Comparison of ENCODE assay signal across 9 cellular contexts in the genomic region with DNA sequence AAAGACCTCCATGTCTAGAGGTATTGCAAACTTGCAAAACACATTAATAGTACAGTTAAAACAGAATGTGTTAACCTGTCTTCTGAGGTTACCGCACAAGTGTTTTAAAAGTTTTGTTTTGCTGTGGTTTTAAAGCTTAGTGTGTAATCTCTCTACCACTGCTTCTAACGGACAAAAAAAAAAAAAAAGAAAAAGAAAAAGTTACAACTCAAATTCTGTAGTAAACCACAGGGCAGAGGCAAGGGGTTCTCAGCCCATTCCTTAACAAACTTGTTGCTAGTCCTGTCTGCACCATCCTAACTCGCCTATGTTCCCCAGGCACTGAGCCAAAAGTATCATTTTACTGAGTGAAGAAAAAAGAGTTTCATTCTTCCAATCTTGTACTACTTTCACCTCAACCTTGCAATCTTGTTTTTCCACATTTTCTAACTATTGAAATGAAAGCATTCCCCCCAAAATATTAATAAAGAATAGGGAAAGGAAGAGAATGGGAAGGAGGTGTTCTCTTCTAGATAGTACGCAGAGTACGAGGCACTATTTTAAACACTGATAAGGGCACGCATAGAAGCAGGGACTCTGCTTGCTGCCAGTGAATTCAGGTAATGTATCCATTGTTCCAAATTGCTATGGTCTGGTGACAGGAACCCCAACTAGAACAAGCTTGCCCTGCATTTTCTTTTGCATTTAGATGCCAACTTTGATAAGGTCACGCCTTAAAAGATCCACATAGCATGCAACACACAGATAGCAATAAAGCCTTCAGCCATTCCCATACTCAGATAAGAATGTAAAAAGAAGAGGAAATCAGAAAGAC. TPM values are rescaled to one million over a fixed set of nuclear protein-coding genes. Genes with fewer than 3 reads are reported as not detected.
DNase-seq lines count a peak whose midpoint lies in the region; ATAC-seq, FAIRE-seq and TF ChIP-seq lines count a peak whose summit lies in the region.
"Had no signal": no experiment of that assay in that cellular context is flagged by ENCODE, and none has a peak within 500 bp of the region (broad histone marks: within the 10 kb centered on the region; RNA-seq: fewer than 3 reads in every experiment).

No MANE protein-coding gene starts in this region.

- H3K27me3 ChIP-seq in PC-3 (ENCODE audit: low read length) = no peaks in the 10 kb centered on the region

- CTCF ChIA-PET in PC-3 (lab: Charles Lee) = no interaction called here

- H3K27ac ChIP-seq in PC-3 (ENCODE audit: low read length) = no peak overlapping the region

- no peaks in the 10 kb centered on the region for H3F3A ChIP-seq in PC-3 (ENCODE audit: low read length, unreplicated experiment)

- in situ Hi-C loops in GM13977 (cut with MboI; ENCODE audit: low pct_unique_long_range_greater_than_20kb, low sequenced_read_pairs, unreplicated experiment) = no loop called here

- FAIRE-seq in H54 (lab: Jason Lieb, UNC) = no peak

- H3K36me3 ChIP-seq in PC-3 (ENCODE audit: low read depth, low read length) = no peaks in the 10 kb centered on the region

- 0 out of 2 replicates have a peak overlapping the region, but pooled peaks have one; percentile 7 for H3K4me2 ChIP-seq in PC-3 (ENCODE audit: low read length)

- ATAC-seq in GM21786 (IDR thresholded peaks at IDR 0.05; ENCODE audit: unreplicated experiment) (peak; percentile 37), PC-3 (peak; percentile 21; the same call in 1 of the 2 replicates), esophagus mucosa (peak; percentile 17)

- H3K36me3 Mint-ChIP-seq in progenitor cell of endocrine pancreas (ENCODE audit: insufficient read depth) = no peaks in the 10 kb centered on the region

- TF ChIP-seq CTCF in PC-3 (conservative IDR thresholded peaks at IDR 0.05; ENCODE audit: low read depth, low read length) (no peak), progenitor cell of endocrine pancreas (IDR thresholded peaks at IDR 0.05; ENCODE audit: unreplicated experiment) (no peak), GM13977 (IDR thresholded peaks at IDR 0.05; ENCODE audit: extremely low read depth, insufficient read depth, missing control alignments) (no peak)

- H2AFZ ChIP-seq in PC-3 (ENCODE audit: low read length) = no peak overlapping the region

- no peaks in the 10 kb centered on the region for H3K9me2 ChIP-seq in PC-3 (replicated peaks; ENCODE audit: low read length)

- no peaks in the 10 kb centered on the region for H3K27me3 Mint-ChIP-seq in progenitor cell of endocrine pancreas

- H3K4me1 Mint-ChIP-seq in progenitor cell of endocrine pancreas (ENCODE audit: low read depth) = peaks cover 17% of the 10 kb centered on the region

- POLR2A ChIA-PET in PC-3 (lab: Charles Lee; ENCODE audit: unreplicated experiment) = no interaction called here

- no peaks in the 10 kb centered on the region for H4K20me1 ChIP-seq in PC-3 (ENCODE audit: low read length)

- H3K9ac ChIP-seq in PC-3 (ENCODE audit: low read length) = no peak overlapping the region

- TF ChIP-seq POLR2A in H54 (IDR thresholded peaks at IDR 0.05; ENCODE audit: low read depth, low read length) = no peak

- peaks cover 17% of the 10 kb centered on the region for H3K4me1 ChIP-seq in PC-3 (ENCODE audit: insufficient read depth, low read length)

- no TSS peak for BruUV-seq in PC-3 (replicated peaks; lab: Mats Ljungman, UMichigan)

- no peaks in the 10 kb centered on the region for H3K9me3 ChIP-seq in PC-3 (ENCODE audit: low read length)

- no peaks in the 10 kb centered on the region for H3K79me2 ChIP-seq in PC-3 (ENCODE audit: low read length)

- H3K27ac Mint-ChIP-seq in progenitor cell of endocrine pancreas = peak overlapping the region; percentile 52

- no peaks in the 10 kb centered on the region for H3K9me3 Mint-ChIP-seq in progenitor cell of endocrine pancreas (ENCODE audit: low read depth)

- DNase-seq in PC-3 (peak; percentile 48), progenitor cell of endocrine pancreas (ENCODE audit: low spot score, unreplicated experiment) (no peak), GM13977 (ENCODE audit: low spot score) (no peak), NCI-H2029 treated with DMSO at 0.1 percent for 48 hours (lab: John Stamatoyannopoulos, UW) (no peak), ureter (ENCODE audit: low spot score) (no peak), H54 (ENCODE audit: insufficient read length, low spot score) (no peak)
- DNase-seq: NCI-H1092 treated with DMSO at 0.1 percent for 48 hours had no signal

- intact Hi-C loops in PC-3 (cut with micrococcal nuclease) = no loop called here

- no peak overlapping the region for H3K4me3 ChIP-seq in PC-3 (ENCODE audit: low read length)

- no peak overlapping the region for H3K4me3 Mint-ChIP-seq in progenitor cell of endocrine pancreas (ENCODE audit: low read depth)

RNA-seq across cellular contexts. Expression of a gene that starts 47.1 kb away (rescaled TPM):
- total RNA-seq in PC-3 (2014; rRNA removed) (5.2 and 8.2 TPM in 2 replicates), esophagus mucosa (66.4 TPM), progenitor cell of endocrine pancreas (21.3 and 21.9 TPM in 2 replicates), ureter (118 TPM)
